In the genomic region with DNA sequence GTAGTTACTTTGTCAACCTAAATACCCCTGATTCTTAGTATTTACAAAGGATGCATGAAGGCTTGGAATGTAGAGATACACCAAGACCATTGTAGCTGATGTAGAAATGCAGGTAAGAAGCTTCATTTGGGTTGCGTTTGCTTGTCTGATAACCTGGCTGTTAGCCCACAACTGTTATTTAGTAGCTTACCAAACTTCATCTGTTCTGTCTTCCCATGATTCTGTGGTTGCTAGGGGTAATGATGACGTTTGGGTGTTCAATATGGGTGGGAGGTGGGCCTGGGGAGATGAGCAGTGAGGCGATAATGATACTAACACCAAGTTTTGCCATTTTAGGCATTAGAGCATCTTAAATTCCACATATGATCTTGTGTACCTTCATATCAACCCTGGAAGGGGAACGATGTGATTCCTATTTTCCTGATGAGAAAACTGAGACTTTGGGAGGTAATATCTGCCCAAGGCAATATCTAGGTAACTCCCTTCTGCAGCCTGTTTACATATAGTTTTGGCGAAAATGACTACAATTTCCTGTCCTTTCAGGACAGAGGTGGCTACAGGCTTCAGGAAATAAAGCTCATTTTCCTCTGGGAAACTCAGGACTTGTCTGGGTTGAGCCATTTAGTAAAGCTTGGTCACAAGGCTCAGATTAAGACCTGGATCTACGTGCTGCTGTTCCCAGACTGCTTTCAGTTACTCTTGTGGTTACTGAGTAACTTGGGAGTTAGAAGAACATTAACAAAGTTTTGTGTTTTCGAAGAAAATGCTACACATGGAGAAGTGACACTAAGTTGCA, we compare ENCODE assay signal across 9 cellular contexts. TPM values are rescaled to one million over a fixed set of nuclear protein-coding genes. Genes with fewer than 3 reads are reported as not detected.
DNase-seq lines count a peak whose midpoint lies in the region; ATAC-seq and TF ChIP-seq lines count a peak whose summit lies in the region.
"Had no signal": no experiment of that assay in that cellular context is flagged by ENCODE, and none has a peak within 500 bp of the region (broad histone marks: within the 10 kb centered on the region; RNA-seq: fewer than 3 reads in every experiment).

No MANE protein-coding gene starts in this region.

- in situ Hi-C loops in astrocyte of the spinal cord (cut with HindIII; ENCODE audit: low sequenced_read_pairs) = no loop called here

- no peak overlapping the region for H3K4me3 ChIP-seq in BLaER1 treated with 17β-estradiol and CSF1 and Interleukin-3, amounts not matched to agents 10 nM and 100 nM
- H3K4me3 ChIP-seq in astrocyte of the spinal cord (ENCODE audit: low read depth, low read length) = no peak overlapping the region
- no peak overlapping the region for H3K4me3 ChIP-seq in sigmoid colon

- H3K27me3 ChIP-seq in BLaER1 treated with 17β-estradiol and CSF1 and Interleukin-3, amounts not matched to agents 10 nM and 100 nM = no peaks in the 10 kb centered on the region
- no peaks in the 10 kb centered on the region for H3K27me3 ChIP-seq in sigmoid colon

- peaks cover 14 to 86% (median 38%) of the 10 kb centered on the region in 10 experiments for H3K4me1 ChIP-seq in BLaER1 treated with 17β-estradiol and CSF1 and Interleukin-3, amounts not matched to agents 10 nM and 100 nM
- H3K4me1 ChIP-seq in sigmoid colon = peaks cover 0 to 81% (median 57%) of the 10 kb centered on the region in 4 donors

- 9 to 55% methylated on average over 7 of the region's 7 CpGs for WGBS in sigmoid colon, 2 donors

- H3K9ac ChIP-seq in BLaER1 treated with 17β-estradiol and CSF1 and Interleukin-3, amounts not matched to agents 10 nM and 100 nM = no peak overlapping the region

- H3K4me2 ChIP-seq in BLaER1 treated with 17β-estradiol and CSF1 and Interleukin-3, amounts not matched to agents 10 nM and 100 nM = peak overlapping the region in 8 of 11 experiments; percentile 5 to 91 (median 28); a peak in 12 of 22 replicates

- TF ChIP-seq EP300 in sigmoid colon (IDR thresholded peaks at IDR 0.05) = no peak

- ATAC-seq in HG02678 (IDR thresholded peaks at IDR 0.05; ENCODE audit: unreplicated experiment) (peak; percentile 32), HG02798 (IDR thresholded peaks at IDR 0.05; ENCODE audit: poor library complexity, unreplicated experiment) (no peak)

- H3K36me3 ChIP-seq in BLaER1 treated with 17β-estradiol and CSF1 and Interleukin-3, amounts not matched to agents 10 nM and 100 nM = peaks cover 8 to 66% (median 16%) of the 10 kb centered on the region in 11 experiments; a peak in 16 of 22 replicates
- no peaks in the 10 kb centered on the region for H3K36me3 ChIP-seq in sigmoid colon

- intact Hi-C loops in sigmoid colon (cut with DNase I) = no loop called here

- H3K9me3 ChIP-seq in BLaER1 treated with 17β-estradiol and CSF1 and Interleukin-3, amounts not matched to agents 10 nM and 100 nM (replicated peaks in 1 of 11) = peaks cover 0 to 12% (median 6%) of the 10 kb centered on the region in 11 experiments; a peak in 14 of 22 replicates
- H3K9me3 ChIP-seq in sigmoid colon = no peaks in the 10 kb centered on the region

- TF ChIP-seq CTCF in astrocyte of the spinal cord (IDR thresholded peaks at IDR 0.05; ENCODE audit: low read depth, low read length) (no peak), sigmoid colon (IDR thresholded peaks at IDR 0.05) (no peak)

- TF ChIP-seq POLR2A in sigmoid colon (IDR thresholded peaks at IDR 0.05) = no peak

- no peak overlapping the region for H3K27ac ChIP-seq in BLaER1 treated with 17β-estradiol and CSF1 and Interleukin-3, amounts not matched to agents 10 nM and 100 nM
- H3K27ac ChIP-seq in sigmoid colon = peak overlapping the region in 1 of 4 donors; percentile 0

- peaks cover 26 to 77% (median 53%) of the 10 kb centered on the region in 11 experiments; a peak in 18 of 22 replicates for H4K20me1 ChIP-seq in BLaER1 treated with 17β-estradiol and CSF1 and Interleukin-3, amounts not matched to agents 10 nM and 100 nM

- DNase-seq in astrocyte of the spinal cord (ENCODE audit: low read depth, low spot score) (peak; percentile 73), lung microvascular endothelial cell (ENCODE audit: low read depth in 2 of 2) (peak; percentile 70 to 91), sigmoid colon (no peak), AML-193 (lab: John Stamatoyannopoulos, UW) (no peak), NCI-H2029 treated with DMSO at 0.1 percent for 48 hours (lab: John Stamatoyannopoulos, UW) (no peak)
- DNase-seq: activated T-cell treated with anti-CD3 and anti-CD28 coated beads, Interleukin-2, amount 50 U/mL, for 1 hour had no signal

RNA-seq across cellular contexts. Expression of a gene that starts 26.8 kb away (rescaled TPM):
- 61.2 and 74.6 TPM in 2 replicates for total RNA-seq in lung microvascular endothelial cell
- total RNA-seq in sigmoid colon = 10 to 100 TPM; 50.3 to 93.9 (median 63.0) TPM
- 10 to 100 TPM; 16.2 to 25.7 (median 18.0) TPM for polyA plus RNA-seq in sigmoid colon

Comparison
In these comparisons a context has a peak if more than half of its experiments do, and no peak if none do; other contexts are left out.
1. DNase-seq: peak in astrocyte of the spinal cord (single experiment) and lung microvascular endothelial cell (2 of 2); none in sigmoid colon (single experiment), AML-193 (0 of 2) and NCI-H2029 treated with DMSO at 0.1 percent for 48 hours (single experiment).